Comparison of ENCODE assay signal across 22 cellular contexts in genomic region chr2:50480507-50480906, GRCh38.
DNase-seq lines count a peak whose midpoint lies in the region; ATAC-seq and TF ChIP-seq lines count a peak whose summit lies in the region.
"Had no signal": no experiment of that assay in that cellular context is flagged by ENCODE, and none has a peak within 500 bp of the region (broad histone marks: within the 10 kb centered on the region; RNA-seq: fewer than 3 reads in every experiment).

No MANE protein-coding gene starts in this region.

- no peaks in the 10 kb centered on the region for H3K4me1 ChIP-seq in osteoblast (ENCODE audit: insufficient read depth, low read length)
- H3K4me1 ChIP-seq: Peyer's patch, SJCRH30 had no signal

- no peaks in the 10 kb centered on the region for H4K20me1 ChIP-seq in osteoblast (ENCODE audit: insufficient read depth, low read length)

- H3K79me2 ChIP-seq in osteoblast (ENCODE audit: insufficient read depth, low read length) = no peaks in the 10 kb centered on the region

- H3K27me3 ChIP-seq in osteoblast (ENCODE audit: insufficient read depth, low read length) = no peaks in the 10 kb centered on the region
- H3K27me3 ChIP-seq: Peyer's patch had no signal

- DNase-seq in DMS79 treated with DMSO at 0.1 percent for 48 hours (lab: John Stamatoyannopoulos, UW) (peak; percentile 12), DMS79 (lab: John Stamatoyannopoulos, UW) (no peak), G401 (ENCODE audit: low spot score) (peak; percentile 27), NCI-H510A treated with DMSO at 0.1 percent for 48 hours (lab: John Stamatoyannopoulos, UW) (peak; percentile 63), osteoblast (ENCODE audit: insufficient read length, low spot score, missing footprints) (peak; percentile 21), coronary artery (ENCODE audit: low spot score) (no peak)
- DNase-seq: AML-193; C1 segment of cervical spinal cord; Calu3; CD8-positive, alpha-beta T cell; DND-41; GM23248; KBM-7; NCI-H1092 treated with DMSO at 0.1 percent for 48 hours; NCI-H1694; NCI-H524 treated with DMSO at 0.1 percent for 48 hours; NK-92 treated with Interleukin-12 subunit alpha and Interleukin-12 subunit beta, amount 100 ng/mL, for 24 hours; Peyer's patch; SJCRH30; T-cell had no signal

- no peak overlapping the region for H3K4me2 ChIP-seq in osteoblast (ENCODE audit: insufficient read depth, low read length)

- H2AFZ ChIP-seq in osteoblast (ENCODE audit: low read length) = no peak overlapping the region
- H2AFZ ChIP-seq: GM23248 had no signal

- in situ Hi-C loops in G401 (cut with HindIII; ENCODE audit: low sequenced_read_pairs) = no loop called here

- no peaks in the 10 kb centered on the region for H3K36me3 ChIP-seq in osteoblast (ENCODE audit: insufficient read depth, low read length)
- H3K36me3 ChIP-seq: HAP-1, Peyer's patch, SJCRH30 had no signal

- H3K9me3 ChIP-seq in osteoblast (ENCODE audit: low read depth, low read length) = no peaks in the 10 kb centered on the region
- H3K9me3 ChIP-seq: HAP-1, Peyer's patch, SJCRH30 had no signal

- TF ChIP-seq CTCF in osteoblast (IDR thresholded peaks at IDR 0.05; ENCODE audit: extremely low read depth, low read depth, low read length) = no peak
- TF ChIP-seq CTCF in coronary artery (IDR thresholded peaks at IDR 0.05) = no peak

- ATAC-seq in GM21367 (IDR thresholded peaks at IDR 0.05; ENCODE audit: unreplicated experiment) = no peak
- ATAC-seq: CD8-positive, alpha-beta T cell; T-cell had no signal

- H3K27ac ChIP-seq in osteoblast (ENCODE audit: low read depth, low read length) (no peak overlapping the region), coronary artery (no peak overlapping the region)
- H3K27ac ChIP-seq: GM23248, Peyer's patch, SJCRH30 had no signal

- H3K4me3 ChIP-seq in osteoblast (ENCODE audit: insufficient read depth, low read length) = no peak overlapping the region
- H3K4me3 ChIP-seq in coronary artery = no peak overlapping the region
- H3K4me3 ChIP-seq: GM23248, HAP-1, Peyer's patch, SJCRH30 had no signal

Comparison
In these comparisons a context has a peak if more than half of its experiments do, and no peak if none do; other contexts are left out.
1. DNase-seq: peak in DMS79 treated with DMSO at 0.1 percent for 48 hours (single experiment), G401 (single experiment), NCI-H510A treated with DMSO at 0.1 percent for 48 hours (single experiment) and osteoblast (single experiment); none in DMS79 (single experiment) and coronary artery (single experiment).